ENCODE assay signal across 8 cellular contexts in genomic region chr18:32018331-32019250, GRCh38. TPM values are rescaled to one million over a fixed set of nuclear protein-coding genes. Genes with fewer than 3 reads are reported as not detected.
DNase-seq lines count a peak whose midpoint lies in the region; ATAC-seq, FAIRE-seq and TF ChIP-seq lines count a peak whose summit lies in the region.

Gene RNF125, plus strand, starts transcription at chr18:32018825. Its CDS starts 39 bp downstream, at chr18:32018864.

- peak within 1 kb of the TSS; percentile 95 for H2AFZ ChIP-seq in GM23338
- H2AFZ ChIP-seq in neuronal stem cell (ENCODE audit: low read length) = peak within 1 kb of the TSS; percentile 98

- H2BK15ac ChIP-seq in neuronal stem cell (ENCODE audit: low read length) = peak within 1 kb of the TSS; percentile 41

- H3K4me1 ChIP-seq in GM23338 (ENCODE audit: insufficient read depth) (peaks cover 23% of the 10 kb centered on the region), neuronal stem cell (ENCODE audit: control insufficient read depth in 2 of 2, insufficient read depth in 1 of 2, low read depth in 1 of 2, low read length in 2 of 2) (peaks cover 2 to 10% of the 10 kb centered on the region in 2 donors), subcutaneous abdominal adipose tissue (ENCODE audit: control insufficient read depth in 5 of 5, insufficient read depth in 5 of 5, low read length in 5 of 5) (peaks cover 0 to 35% (median 33%) of the 10 kb centered on the region in 5 donors)

- no peak within 1 kb of the TSS for H3K4ac ChIP-seq in neuronal stem cell (ENCODE audit: low read length)

- peaks cover 26% of the 10 kb centered on the region for H3K4me1 Mint-ChIP-seq in GM23338

- H3K79me2 ChIP-seq in GM23338 (replicated peaks; ENCODE audit: insufficient read depth) = peaks cover 32% of the 10 kb centered on the region

- H3K18ac ChIP-seq in neuronal stem cell (ENCODE audit: low read length) = peak within 1 kb of the TSS; percentile 86

- no peaks in the 10 kb centered on the region for H3K9me2 ChIP-seq in GM23338 (ENCODE audit: insufficient read depth)

- H3K36me3 ChIP-seq in GM23338 (ENCODE audit: insufficient read depth) (no peaks in the 10 kb centered on the region), neuronal stem cell (replicated peaks in 1 of 2; ENCODE audit: control insufficient read depth in 2 of 2, insufficient read depth in 2 of 2, low read length in 2 of 2) (no peaks in the 10 kb centered on the region), subcutaneous abdominal adipose tissue (ENCODE audit: control insufficient read depth in 5 of 5, insufficient read depth in 5 of 5, low read length in 5 of 5) (no peaks in the 10 kb centered on the region)

- no peak within 1 kb of the TSS for H3K14ac ChIP-seq in neuronal stem cell (ENCODE audit: low read length)

- H3K4me2 ChIP-seq in GM23338 = peak within 1 kb of the TSS; percentile 86
- peak within 1 kb of the TSS; percentile 92 for H3K4me2 ChIP-seq in neuronal stem cell (ENCODE audit: insufficient read depth, low read length, poor library complexity, severe bottlenecking)

- no peak within 1 kb of the TSS for H2AK5ac ChIP-seq in neuronal stem cell (ENCODE audit: low read depth, low read length)

- peak; percentile 95 for ATAC-seq in GM23338

- no peak for FAIRE-seq in frontal cortex (lab: Jason Lieb, UNC)

- H3K23ac ChIP-seq in neuronal stem cell (ENCODE audit: low read depth, low read length, poor library complexity) = peak within 1 kb of the TSS; percentile 12

- peak within 1 kb of the TSS; percentile 90 for H3K27ac Mint-ChIP-seq in GM23338

- H2BK120ac ChIP-seq in neuronal stem cell (ENCODE audit: low read depth, low read length) = no peak within 1 kb of the TSS

- peaks cover 20% of the 10 kb centered on the region for H3K27me3 Mint-ChIP-seq in GM23338 (ENCODE audit: insufficient read depth, low read depth, poor library complexity)

- DNase-seq in EH (ENCODE audit: low read depth) (peak; percentile 66), GM23338 (ENCODE audit: low spot score) (peak; percentile 94), LHCN-M2 (ENCODE audit: low read depth) (peak; percentile 64), SIG-M5 (lab: John Stamatoyannopoulos, UW) (peak; percentile 41), activated gamma-delta T cell (lab: John Stamatoyannopoulos, UW) (peak; percentile 86), frontal cortex (ENCODE audit: low spot score in 2 of 2) (peak; percentile 57 to 66), neuronal stem cell (ENCODE audit: low spot score) (peak; percentile 87)

- TF ChIP-seq CTCF in GM23338 (conservative IDR thresholded peaks at IDR 0.05; ENCODE audit: low read depth in 2 of 2) = no peak

- no peak within 1 kb of the TSS for H4K8ac ChIP-seq in neuronal stem cell (ENCODE audit: low read depth, low read length)

- H4K20me1 ChIP-seq in GM23338 (replicated peaks; ENCODE audit: insufficient read depth) = no peaks in the 10 kb centered on the region

- peaks cover 23% of the 10 kb centered on the region for H3F3A ChIP-seq in GM23338 (replicated peaks; ENCODE audit: low read depth)

- H3K9ac ChIP-seq in neuronal stem cell (ENCODE audit: low read depth, low read length, poor library complexity) (peak within 1 kb of the TSS; percentile 89), subcutaneous abdominal adipose tissue (ENCODE audit: low read length in 5 of 5) (peak within 1 kb of the TSS; percentile 21 to 83 (median 70))

- no CpG with 5 or more reads among the region's 66 CpGs for WGBS in neuronal stem cell (ENCODE audit: extremely low coverage in 2 of 2, insufficient read length in 2 of 2, insufficient replicate concordance in 1 of 2), 2 donors

- H3K4me3 ChIP-seq in GM23338 (peak within 1 kb of the TSS; percentile 90), neuronal stem cell (ENCODE audit: low read length in 2 of 2) (peak within 1 kb of the TSS; percentile 61 to 85), subcutaneous abdominal adipose tissue (ENCODE audit: low read depth in 1 of 5, low read length in 5 of 5) (peak within 1 kb of the TSS; percentile 71 to 98 (median 96))

- no peaks in the 10 kb centered on the region for H3K9me3 ChIP-seq in neuronal stem cell (replicated peaks in 1 of 2; ENCODE audit: control insufficient read depth in 2 of 2, insufficient read depth in 1 of 2, low read depth in 1 of 2, low read length in 2 of 2)
- no peaks in the 10 kb centered on the region for H3K9me3 ChIP-seq in subcutaneous abdominal adipose tissue (ENCODE audit: control insufficient read depth in 5 of 5, low read length in 5 of 5)

- peak within 1 kb of the TSS; percentile 95 for H3K4me3 Mint-ChIP-seq in GM23338

- peak within 1 kb of the TSS; percentile 12 for H4K91ac ChIP-seq in neuronal stem cell (ENCODE audit: low read depth, low read length, poor library complexity)

- peaks cover 4% of the 10 kb centered on the region; the same call in 2 of the 3 replicates for H3K36me3 Mint-ChIP-seq in GM23338 (ENCODE audit: low read depth)

- H2BK5ac ChIP-seq in neuronal stem cell (ENCODE audit: low read length) = no peak within 1 kb of the TSS

- H3K79me1 ChIP-seq in neuronal stem cell (ENCODE audit: low read depth, low read length) = no peaks in the 10 kb centered on the region

- H3K9me3 Mint-ChIP-seq in GM23338 = no peaks in the 10 kb centered on the region

- no peak within 1 kb of the TSS for H2BK12ac ChIP-seq in neuronal stem cell (ENCODE audit: low read length)

- peak within 1 kb of the TSS; percentile 67 for H3K27ac ChIP-seq in GM23338 (ENCODE audit: low read depth)
- H3K27ac ChIP-seq in neuronal stem cell (replicated peaks; ENCODE audit: low read length) = peak within 1 kb of the TSS; percentile 42
- H3K27ac ChIP-seq in subcutaneous abdominal adipose tissue (ENCODE audit: low read depth, low read length) = peak within 1 kb of the TSS; percentile 77

- H3K27me3 ChIP-seq in GM23338 (ENCODE audit: insufficient read depth) (peaks cover 13% of the 10 kb centered on the region; the same call in 1 of the 2 replicates), neuronal stem cell (ENCODE audit: control insufficient read depth in 3 of 3, insufficient read depth in 3 of 3, low read depth in 1 of 3, low read length in 3 of 3) (peaks cover 0 to 19% (median 7%) of the 10 kb centered on the region in 3 experiments), subcutaneous abdominal adipose tissue (ENCODE audit: control insufficient read depth in 5 of 5, insufficient read depth in 4 of 5, low read length in 5 of 5) (no peaks in the 10 kb centered on the region)

TF ChIP-seq in GM23338, 12 proteins besides CTCF, POLR2A, EP300 and RAD21:
- TF ChIP-seq REST (IDR thresholded peaks at IDR 0.05; ENCODE audit: unreplicated experiment) (no peak), NANOG (IDR thresholded peaks at IDR 0.05; ENCODE audit: borderline replicate concordance) (0 out of 2 replicates have a peak, but pooled peaks have one; percentile 5), ETS1 (IDR thresholded peaks at IDR 0.05) (peak; percentile 43; the same call in 1 of the 2 replicates), POLR2AphosphoS5 (IDR thresholded peaks at IDR 0.05; ENCODE audit: low read depth) (peak; percentile 83), EZH2 (IDR thresholded peaks at IDR 0.05; ENCODE audit: low read depth, unreplicated experiment) (no peak)

RNA-seq across cellular contexts. Expression of gene RNF125, which starts in this region (rescaled TPM):
- total RNA-seq in GM23338 (2014; rRNA removed; shearing (Covaris generic)) = 29.2 and 34.8 TPM in 2 replicates
- 10.9 and 11.4 TPM in 2 replicates for polyA plus RNA-seq in GM23338 (2016; fragmentation: Nextera tagmentation; extraction: Ambion mirVana)
- 0.06 TPM in 1 of 2 replicates, not detected in the other for total RNA-seq in LHCN-M2 (2014; rRNA removed)
- polyA plus RNA-seq in LHCN-M2 (2012) = 0.05 TPM
- total RNA-seq in frontal cortex = 2.0 TPM
- 3.4 TPM for polyA plus RNA-seq in neuronal stem cell (2013, experiment 1 of 2)
- polyA plus RNA-seq in neuronal stem cell (2013, experiment 2 of 2) = 3.2 TPM

Comparison
In these comparisons a context has a peak if more than half of its experiments do, and no peak if none do; other contexts are left out.
1. Peak in every context shown above with its lines: DNase-seq, ATAC-seq, H3K4me3 ChIP-seq and H3K27ac ChIP-seq.
2. Peak in DNase-seq in LHCN-M2; RNA of the gene not detected or under 1 TPM.
3. DNase-seq: peak in every context shown above with its lines; median percentile 94 in GM23338; 87 in neuronal stem cell; 86 in activated gamma-delta T cell; 66 in EH; 64 in LHCN-M2; 62 in frontal cortex; 41 in SIG-M5.